In the genomic region with DNA sequence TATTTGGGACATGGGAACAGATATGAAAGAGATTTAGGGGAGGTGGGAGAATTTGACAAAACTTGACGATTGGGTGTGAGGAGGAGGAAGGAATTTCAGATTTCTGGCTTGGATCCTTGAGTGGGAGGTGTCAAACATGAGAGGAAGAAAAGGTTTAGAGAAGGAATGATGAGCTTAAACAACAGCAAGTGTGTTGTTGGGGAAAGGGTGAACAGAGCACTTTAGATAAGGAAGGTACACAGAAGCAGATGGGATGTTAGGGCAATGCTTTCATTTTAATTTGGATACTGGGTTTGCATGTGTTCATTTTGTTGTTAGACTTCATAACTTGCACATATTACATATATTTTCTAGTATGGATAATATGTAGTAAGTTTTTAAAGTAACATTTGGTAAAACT, we compare ENCODE assay signal across 1 cellular context.
TF ChIP-seq lines count a peak whose summit lies in the region.

No MANE protein-coding gene starts in this region.

TF ChIP-seq in H1, 55 proteins besides CTCF, POLR2A, EP300 and RAD21 (continued from another document):
- TF ChIP-seq SP4 (IDR thresholded peaks at IDR 0.05; ENCODE audit: low read length) (no peak), EZH2 (IDR thresholded peaks at IDR 0.05; ENCODE audit: low read depth, low read length, severe bottlenecking) (no peak), SRF (IDR thresholded peaks at IDR 0.05; ENCODE audit: low read depth, low read length) (no peak), SIN3A (conservative IDR thresholded peaks at IDR 0.05 in 1 of 2, IDR thresholded peaks at IDR 0.05 in 1 of 2; ENCODE audit: low read depth in 1 of 2, low read length in 2 of 2) (no peak), PHF8 (conservative IDR thresholded peaks at IDR 0.05; ENCODE audit: low read depth, low read length) (no peak), NRF1 (IDR thresholded peaks at IDR 0.05; ENCODE audit: low read depth, low read length) (no peak), BRCA1 (IDR thresholded peaks at IDR 0.05; ENCODE audit: low read depth, low read length) (no peak), TEAD4 (IDR thresholded peaks at IDR 0.05; ENCODE audit: low read depth, low read length) (no peak)
- TF ChIP-seq, protein P1, sequence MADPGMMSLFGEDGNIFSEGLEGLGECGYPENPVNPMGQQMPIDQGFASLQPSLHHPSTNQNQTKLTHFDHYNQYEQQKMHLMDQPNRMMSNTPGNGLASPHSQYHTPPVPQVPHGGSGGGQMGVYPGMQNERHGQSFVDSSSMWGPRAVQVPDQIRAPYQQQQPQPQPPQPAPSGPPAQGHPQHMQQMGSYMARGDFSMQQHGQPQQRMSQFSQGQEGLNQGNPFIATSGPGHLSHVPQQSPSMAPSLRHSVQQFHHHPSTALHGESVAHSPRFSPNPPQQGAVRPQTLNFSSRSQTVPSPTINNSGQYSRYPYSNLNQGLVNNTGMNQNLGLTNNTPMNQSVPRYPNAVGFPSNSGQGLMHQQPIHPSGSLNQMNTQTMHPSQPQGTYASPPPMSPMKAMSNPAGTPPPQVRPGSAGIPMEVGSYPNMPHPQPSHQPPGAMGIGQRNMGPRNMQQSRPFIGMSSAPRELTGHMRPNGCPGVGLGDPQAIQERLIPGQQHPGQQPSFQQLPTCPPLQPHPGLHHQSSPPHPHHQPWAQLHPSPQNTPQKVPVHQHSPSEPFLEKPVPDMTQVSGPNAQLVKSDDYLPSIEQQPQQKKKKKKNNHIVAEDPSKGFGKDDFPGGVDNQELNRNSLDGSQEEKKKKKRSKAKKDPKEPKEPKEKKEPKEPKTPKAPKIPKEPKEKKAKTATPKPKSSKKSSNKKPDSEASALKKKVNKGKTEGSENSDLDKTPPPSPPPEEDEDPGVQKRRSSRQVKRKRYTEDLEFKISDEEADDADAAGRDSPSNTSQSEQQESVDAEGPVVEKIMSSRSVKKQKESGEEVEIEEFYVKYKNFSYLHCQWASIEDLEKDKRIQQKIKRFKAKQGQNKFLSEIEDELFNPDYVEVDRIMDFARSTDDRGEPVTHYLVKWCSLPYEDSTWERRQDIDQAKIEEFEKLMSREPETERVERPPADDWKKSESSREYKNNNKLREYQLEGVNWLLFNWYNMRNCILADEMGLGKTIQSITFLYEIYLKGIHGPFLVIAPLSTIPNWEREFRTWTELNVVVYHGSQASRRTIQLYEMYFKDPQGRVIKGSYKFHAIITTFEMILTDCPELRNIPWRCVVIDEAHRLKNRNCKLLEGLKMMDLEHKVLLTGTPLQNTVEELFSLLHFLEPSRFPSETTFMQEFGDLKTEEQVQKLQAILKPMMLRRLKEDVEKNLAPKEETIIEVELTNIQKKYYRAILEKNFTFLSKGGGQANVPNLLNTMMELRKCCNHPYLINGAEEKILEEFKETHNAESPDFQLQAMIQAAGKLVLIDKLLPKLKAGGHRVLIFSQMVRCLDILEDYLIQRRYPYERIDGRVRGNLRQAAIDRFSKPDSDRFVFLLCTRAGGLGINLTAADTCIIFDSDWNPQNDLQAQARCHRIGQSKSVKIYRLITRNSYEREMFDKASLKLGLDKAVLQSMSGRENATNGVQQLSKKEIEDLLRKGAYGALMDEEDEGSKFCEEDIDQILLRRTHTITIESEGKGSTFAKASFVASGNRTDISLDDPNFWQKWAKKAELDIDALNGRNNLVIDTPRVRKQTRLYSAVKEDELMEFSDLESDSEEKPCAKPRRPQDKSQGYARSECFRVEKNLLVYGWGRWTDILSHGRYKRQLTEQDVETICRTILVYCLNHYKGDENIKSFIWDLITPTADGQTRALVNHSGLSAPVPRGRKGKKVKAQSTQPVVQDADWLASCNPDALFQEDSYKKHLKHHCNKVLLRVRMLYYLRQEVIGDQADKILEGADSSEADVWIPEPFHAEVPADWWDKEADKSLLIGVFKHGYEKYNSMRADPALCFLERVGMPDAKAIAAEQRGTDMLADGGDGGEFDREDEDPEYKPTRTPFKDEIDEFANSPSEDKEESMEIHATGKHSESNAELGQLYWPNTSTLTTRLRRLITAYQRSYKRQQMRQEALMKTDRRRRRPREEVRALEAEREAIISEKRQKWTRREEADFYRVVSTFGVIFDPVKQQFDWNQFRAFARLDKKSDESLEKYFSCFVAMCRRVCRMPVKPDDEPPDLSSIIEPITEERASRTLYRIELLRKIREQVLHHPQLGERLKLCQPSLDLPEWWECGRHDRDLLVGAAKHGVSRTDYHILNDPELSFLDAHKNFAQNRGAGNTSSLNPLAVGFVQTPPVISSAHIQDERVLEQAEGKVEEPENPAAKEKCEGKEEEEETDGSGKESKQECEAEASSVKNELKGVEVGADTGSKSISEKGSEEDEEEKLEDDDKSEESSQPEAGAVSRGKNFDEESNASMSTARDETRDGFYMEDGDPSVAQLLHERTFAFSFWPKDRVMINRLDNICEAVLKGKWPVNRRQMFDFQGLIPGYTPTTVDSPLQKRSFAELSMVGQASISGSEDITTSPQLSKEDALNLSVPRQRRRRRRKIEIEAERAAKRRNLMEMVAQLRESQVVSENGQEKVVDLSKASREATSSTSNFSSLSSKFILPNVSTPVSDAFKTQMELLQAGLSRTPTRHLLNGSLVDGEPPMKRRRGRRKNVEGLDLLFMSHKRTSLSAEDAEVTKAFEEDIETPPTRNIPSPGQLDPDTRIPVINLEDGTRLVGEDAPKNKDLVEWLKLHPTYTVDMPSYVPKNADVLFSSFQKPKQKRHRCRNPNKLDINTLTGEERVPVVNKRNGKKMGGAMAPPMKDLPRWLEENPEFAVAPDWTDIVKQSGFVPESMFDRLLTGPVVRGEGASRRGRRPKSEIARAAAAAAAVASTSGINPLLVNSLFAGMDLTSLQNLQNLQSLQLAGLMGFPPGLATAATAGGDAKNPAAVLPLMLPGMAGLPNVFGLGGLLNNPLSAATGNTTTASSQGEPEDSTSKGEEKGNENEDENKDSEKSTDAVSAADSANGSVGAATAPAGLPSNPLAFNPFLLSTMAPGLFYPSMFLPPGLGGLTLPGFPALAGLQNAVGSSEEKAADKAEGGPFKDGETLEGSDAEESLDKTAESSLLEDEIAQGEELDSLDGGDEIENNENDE (IDR thresholded peaks at IDR 0.05; ENCODE audit: insufficient replicate concordance, low read length): no peak
TF ChIP-seq in H1: peak in this region for 0.
